In genomic region chr20:58388882-58389323, GRCh38 we compare ENCODE assay signal across 8 cellular contexts.
DNase-seq lines count a peak whose midpoint lies in the region; ATAC-seq and TF ChIP-seq lines count a peak whose summit lies in the region.

Gene VAPB (plus strand): TSS chr20:58389229. CDS start chr20:58389460, 231 bp downstream.

- DNase-seq in AG09319 (ENCODE audit: extremely low read depth, low read depth) (peak; percentile 94), NCI-H345 (lab: John Stamatoyannopoulos, UW) (peak; percentile 98), islet precursor cell (peak; percentile 96)
- peak; percentile 95 for DNase-seq in activated CD4-positive, CD25-positive, alpha-beta regulatory T cell treated with anti-CD3 and anti-CD28 coated beads, Interleukin-2, amount 50 U/mL, for 16 hours (ENCODE audit: low read depth, low spot score)
- peak; percentile 97 for DNase-seq in central memory CD4-positive, alpha-beta T cell
- peak; percentile 96 for DNase-seq in stimulated activated CD4-positive, alpha-beta T cell treated with anti-CD3 and anti-CD28 coated beads, Interleukin-12 subunit alpha, Interleukin-12 subunit beta, amount 100 ng/mL, for 4 hours

- peak; percentile 98 for ATAC-seq in GM19025 (IDR thresholded peaks at IDR 0.05; ENCODE audit: low read depth, unreplicated experiment)
- ATAC-seq in HG03280 (IDR thresholded peaks at IDR 0.05; ENCODE audit: unreplicated experiment): peak; percentile 98

- no peak for TF ChIP-seq CTCF in AG09319 (IDR thresholded peaks at IDR 0.05; ENCODE audit: low read depth, low read length)

Comparison
In these comparisons a context has a peak if more than half of its experiments do, and no peak if none do; other contexts are left out.
1. Peak in every context shown above with its lines: DNase-seq and ATAC-seq.